37 cellular contexts compared by ENCODE assay signal in the genomic region with DNA sequence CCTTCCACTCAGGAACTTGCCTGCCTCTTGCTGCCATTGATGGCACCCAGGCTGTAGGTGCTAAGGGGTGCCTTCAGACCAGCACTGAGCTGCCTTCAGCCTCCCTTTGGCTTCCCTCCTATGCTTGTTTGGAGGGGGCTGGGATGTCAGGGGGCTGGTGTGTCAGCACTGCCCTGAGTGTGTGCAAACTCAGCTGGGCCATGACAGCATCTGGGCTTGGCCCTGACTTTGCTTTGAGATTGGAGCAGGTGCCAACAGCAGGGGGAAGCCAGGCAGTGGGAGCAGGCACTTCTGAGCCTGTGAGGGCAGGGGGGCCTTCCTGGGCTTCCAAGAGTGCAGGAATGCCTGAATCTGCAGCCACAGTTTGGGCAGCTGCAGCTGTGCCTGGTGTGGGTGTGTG.
"Had no signal": no experiment of that assay in that cellular context is flagged by ENCODE, and none has a peak within 500 bp of the region (broad histone marks: within the 10 kb centered on the region; RNA-seq: fewer than 3 reads in every experiment).

No MANE protein-coding gene starts in this region.

- H3K27ac ChIP-seq: adrenal gland, body of pancreas, brain microvascular endothelial cell, breast epithelium, VCaP had no signal

- H3K27me3 ChIP-seq: adrenal gland, body of pancreas, brain microvascular endothelial cell, breast epithelium had no signal

- H3K4me3 ChIP-seq: adrenal gland, body of pancreas, breast epithelium had no signal

- H3K36me3 ChIP-seq: adrenal gland, brain microvascular endothelial cell, breast epithelium had no signal

- DNase-seq: activated B cell treated with CpG ODN at 0.5 μM for 24 hours; activated CD4-positive, alpha-beta memory T cell treated with anti-CD3 and anti-CD28 coated beads for 36 hours; activated CD4-positive, alpha-beta T cell treated with anti-CD3 and anti-CD28 coated beads for 4 hours; activated CD4-positive, alpha-beta T cell treated with anti-CD3 and anti-CD28 coated beads, Interleukin-2, amount 10 ng/mL, durations not matched to agents 24 days and 14 days; activated CD4-positive, alpha-beta T cell treated with anti-CD3 and anti-CD28 coated beads, Interleukin-2, amount 50 U/mL, for 1 hour; activated CD4-positive, alpha-beta T cell treated with anti-CD3 and anti-CD28 coated beads, Interleukin-2, amount 50 U/mL, for 4 hours; activated CD4-positive, CD25-positive, alpha-beta regulatory T cell treated with anti-CD3 and anti-CD28 coated beads, Interleukin-2, amount 50 U/mL, for 72 hours; activated CD8-positive, alpha-beta memory T cell treated with anti-CD3 and anti-CD28 coated beads, Interleukin-2, amount 50 U/mL, for 4 hours; activated CD8-positive, alpha-beta T cell treated with anti-CD3 and anti-CD28 coated beads for 36 hours; activated effector memory CD4-positive, alpha-beta T cell treated with anti-CD3 and anti-CD28 coated beads, Interleukin-2, amount 50 U/mL, for 16 hours; activated gamma-delta T cell treated with Interleukin-2 at 50 U/mL for 16 hours; activated naive CD4-positive, alpha-beta T cell; activated naive CD4-positive, alpha-beta T cell treated with anti-CD3 and anti-CD28 coated beads for 36 hours; activated naive CD4-positive, alpha-beta T cell treated with anti-CD3 and anti-CD28 coated beads, Interleukin-2, amount 50 U/mL, for 16 hours; activated naive CD8-positive, alpha-beta T cell treated with anti-CD3 and anti-CD28 coated beads for 36 hours; activated T-cell treated with anti-CD3 and anti-CD28 coated beads for 4 hours; activated T-cell treated with anti-CD3 and anti-CD28 coated beads, Interleukin-2, amount 50 U/mL, for 1 hour; activated T-cell treated with anti-CD3 and anti-CD28 coated beads, Interleukin-2, amount 50 U/mL, for 4 hours; activated T-cell treated with anti-CD3 and anti-CD28 coated beads, Interleukin-2, amount 50 U/mL, for 72 hours; adrenal gland; amniotic stem cell; aorta; body of pancreas; brain microvascular endothelial cell; central memory CD4-positive, alpha-beta T cell; T-helper 1 cell; T-helper 2 cell; T-helper 9 cell had no signal

- FAIRE-seq: astrocyte, TTC549 had no signal

- H3K36me3 Mint-ChIP-seq: activated naive CD8-positive, alpha-beta T cell treated with anti-CD3 and anti-CD28 coated beads for 36 hours had no signal

- H3K4me1 ChIP-seq: adrenal gland, body of pancreas, breast epithelium had no signal

- H3K4me1 Mint-ChIP-seq: activated B cell treated with CpG ODN at 0.5 μM for 24 hours; activated CD4-positive, alpha-beta T cell treated with anti-CD3 and anti-CD28 coated beads, Interleukin-2, amount 10 ng/mL, durations not matched to agents 24 days and 14 days; activated naive CD8-positive, alpha-beta T cell treated with anti-CD3 and anti-CD28 coated beads for 36 hours; activated T-helper 17 cell treated with anti-CD3 and anti-CD28 coated beads, Interleukin-2, amount 50 U/mL, for 72 hours had no signal

- H3K4me3 Mint-ChIP-seq: activated B cell treated with CpG ODN at 0.5 μM for 24 hours; activated CD4-positive, alpha-beta memory T cell treated with anti-CD3 and anti-CD28 coated beads for 36 hours; activated CD4-positive, alpha-beta T cell treated with anti-CD3 and anti-CD28 coated beads, Interleukin-2, amount 10 ng/mL, durations not matched to agents 24 days and 14 days; activated CD8-positive, alpha-beta T cell treated with anti-CD3 and anti-CD28 coated beads for 36 hours; activated naive CD4-positive, alpha-beta T cell treated with anti-CD3 and anti-CD28 coated beads for 36 hours; activated naive CD8-positive, alpha-beta T cell treated with anti-CD3 and anti-CD28 coated beads for 36 hours; activated T-cell treated with anti-CD3 and anti-CD28 coated beads, Interleukin-2, amount 50 U/mL, for 4 hours; activated T-cell treated with anti-CD3 and anti-CD28 coated beads, Interleukin-2, amount 50 U/mL, for 72 hours; activated T-helper 1 cell treated with anti-CD3 and anti-CD28 coated beads, Interleukin-12 subunit alpha, Interleukin-12 subunit beta, Interleukin-2, Interleukin-4 antibody, amounts not matched to agents 30 ng/mL and 10 ng/mL and 1 ng/mL, durations not matched to agents 14 hours and 24 hours and 36 hours; activated T-helper 17 cell treated with anti-CD3 and anti-CD28 coated beads, Interleukin-2, amount 50 U/mL, for 72 hours; T-helper 1 cell treated with Interleukin-12 subunit alpha and Interleukin-12 subunit beta and Interleukin-4 antibody, amounts not matched to agents 30 μg/mL and 1 μg/mL, for 36 hours; T-helper 2 cell treated with Interferon-gamma antibody and Interleukin-4, amounts not matched to agents 5 μg/mL and 100 μg/mL, for 36 hours had no signal

- H3K27ac Mint-ChIP-seq: activated B cell treated with CpG ODN at 0.5 μM for 24 hours; activated CD4-positive, alpha-beta memory T cell treated with anti-CD3 and anti-CD28 coated beads for 36 hours; activated CD4-positive, alpha-beta T cell treated with anti-CD3 and anti-CD28 coated beads, Interleukin-2, amount 10 ng/mL, durations not matched to agents 24 days and 14 days; activated CD8-positive, alpha-beta T cell treated with anti-CD3 and anti-CD28 coated beads for 36 hours; activated naive CD4-positive, alpha-beta T cell treated with anti-CD3 and anti-CD28 coated beads for 36 hours; activated naive CD4-positive, alpha-beta T cell treated with anti-CD3 and anti-CD28 coated beads, Interleukin-2, amount 50 U/mL, for 72 hours; activated naive CD8-positive, alpha-beta T cell treated with anti-CD3 and anti-CD28 coated beads for 36 hours; activated T-cell treated with anti-CD3 and anti-CD28 coated beads, Interleukin-2, amount 50 U/mL, for 72 hours; activated T-helper 1 cell treated with anti-CD3 and anti-CD28 coated beads, Interleukin-12 subunit alpha, Interleukin-12 subunit beta, Interleukin-2, Interleukin-4 antibody, amounts not matched to agents 30 ng/mL and 10 ng/mL and 1 ng/mL, durations not matched to agents 14 hours and 24 hours and 36 hours; activated T-helper 17 cell treated with anti-CD3 and anti-CD28 coated beads, Interleukin-2, amount 50 U/mL, for 72 hours; T-helper 1 cell treated with Interleukin-12 subunit alpha and Interleukin-12 subunit beta and Interleukin-4 antibody, amounts not matched to agents 30 μg/mL and 1 μg/mL, for 36 hours; T-helper 2 cell treated with Interferon-gamma antibody and Interleukin-4, amounts not matched to agents 5 μg/mL and 100 μg/mL, for 36 hours had no signal

- ATAC-seq: activated CD8-positive, alpha-beta T cell treated with anti-CD3 and anti-CD28 coated beads for 36 hours; activated naive CD4-positive, alpha-beta T cell treated with anti-CD3 and anti-CD28 coated beads, Interleukin-2, amount 50 U/mL, for 72 hours; activated T-cell treated with anti-CD3 and anti-CD28 coated beads, Interleukin-2, amount 50 U/mL, for 4 hours; activated T-cell treated with anti-CD3 and anti-CD28 coated beads, Interleukin-2, amount 50 U/mL, for 72 hours; activated T-helper 17 cell treated with anti-CD3 and anti-CD28 coated beads, Interleukin-2, amount 50 U/mL, for 72 hours; body of pancreas had no signal
